In genomic region chr1:43067856-43068751, GRCh38 we compare ENCODE assay signal across 8 cellular contexts.
A peak's percentile ranks its signal among the peaks of the same experiment; 100 is the strongest.
DNase-seq lines count a peak whose midpoint lies in the region; ATAC-seq, FAIRE-seq and TF ChIP-seq lines count a peak whose summit lies in the region.

No MANE protein-coding gene starts in this region.

- TF ChIP-seq POLR2A in HepG2 (IDR thresholded peaks at IDR 0.05; ENCODE audit: insufficient read depth in 1 of 2, low read depth in 2 of 2, low read length in 2 of 2) (no peak), upper lobe of left lung (IDR thresholded peaks at IDR 0.05) (no peak)

- CTCF ChIA-PET in HepG2 (lab: Yijun Ruan, JAX; ENCODE audit: low intra/inter-chr PET ratio, low total read pairs) = no interaction called here

- H4K20me1 ChIP-seq in HepG2 (ENCODE audit: insufficient read depth, low read length) = no peaks in the 10 kb centered on the region

- H3K27ac ChIP-seq in brain microvascular endothelial cell (no peak overlapping the region), HepG2 (ENCODE audit: extremely low read length, insufficient read depth, low read length) (no peak overlapping the region), upper lobe of left lung (peak overlapping the region in 1 of 4 donors; percentile 49)

- H3K9ac ChIP-seq in HepG2 (ENCODE audit: insufficient read depth, low read depth, low read length) = no peak overlapping the region; the same call in 1 of the 2 replicates

- TF ChIP-seq RAD21 in HepG2 (CRISPR knock-in tag; IDR thresholded peaks at IDR 0.05) = no peak

- peaks cover 79% of the 10 kb centered on the region for H3K4me1 ChIP-seq in HepG2 (ENCODE audit: insufficient read depth, low read length)
- peaks cover 8 to 10% (median 9%) of the 10 kb centered on the region in 4 donors for H3K4me1 ChIP-seq in upper lobe of left lung

- no TSS peak for BruUV-seq in HepG2 (replicated peaks; lab: Mats Ljungman, UMichigan)

- ATAC-seq in HepG2 (no peak), upper lobe of left lung (ENCODE audit: low FRiP score in 2 of 2) (peak in 1 of 2 donors; percentile 5), GM19023 (IDR thresholded peaks at IDR 0.05; ENCODE audit: unreplicated experiment) (no peak), esophagus mucosa (no peak)

- in situ Hi-C loops in brain microvascular endothelial cell (cut with HindIII; ENCODE audit: low pct_ligation_motif_present, low sequenced_read_pairs) (loop anchor here (25.0 kb wide), 1 partner anchor 156 kb away; no protein-coding TSS in a partner anchor), HepG2 (cut with HindIII; ENCODE audit: extremely low pct_ligation_motif_present, low pct_unique_long_range_greater_than_20kb) (no loop called here)

- H3K79me2 ChIP-seq in HepG2 (ENCODE audit: insufficient read depth, low read length) = peaks cover 2% of the 10 kb centered on the region

- H3K9me3 ChIP-seq in HepG2 (ENCODE audit: low read length) = no peaks in the 10 kb centered on the region
- no peaks in the 10 kb centered on the region for H3K9me3 ChIP-seq in upper lobe of left lung

- no peak for TF ChIP-seq CTCF in AG10803 (conservative IDR thresholded peaks at IDR 0.05; ENCODE audit: low read length)
- TF ChIP-seq CTCF in brain microvascular endothelial cell (IDR thresholded peaks at IDR 0.05; ENCODE audit: low read depth, low read length, missing control alignments) = no peak
- TF ChIP-seq CTCF in HepG2 (CRISPR knock-in tag; IDR thresholded peaks at IDR 0.05) = no peak
- no peak for TF ChIP-seq CTCF in upper lobe of left lung (IDR thresholded peaks at IDR 0.05)

- no peak for FAIRE-seq in HepG2 (lab: Jason Lieb, UNC)

- H3K27me3 ChIP-seq in brain microvascular endothelial cell (replicated peaks) = no peaks in the 10 kb centered on the region
- no peaks in the 10 kb centered on the region for H3K27me3 ChIP-seq in HepG2 (ENCODE audit: control insufficient read depth in 1 of 2, insufficient read depth in 2 of 2, low read length in 2 of 2)
- H3K27me3 ChIP-seq in upper lobe of left lung = peaks cover 0 to 8% (median 4%) of the 10 kb centered on the region in 4 donors

- 95% methylated on average over 44 of the region's 64 CpGs for WGBS in HepG2 (ENCODE audit: low lambda C conversion rate)
- WGBS in upper lobe of left lung, 2 donors = 20 to 27% methylated on average over 13 to 36 of the region's 64 CpGs

- no peak overlapping the region for H2AFZ ChIP-seq in HepG2 (ENCODE audit: low read length)

- H3K4me3 ChIP-seq in AG10803 (ENCODE audit: low read length) (peak overlapping the region; percentile 40), brain microvascular endothelial cell (ENCODE audit: low read depth, low read length) (peak overlapping the region; percentile 52), HepG2 (replicated peaks in 1 of 3; ENCODE audit: insufficient read depth in 1 of 3, low read depth in 2 of 3, low read length in 3 of 3) (no peak overlapping the region), upper lobe of left lung (peak overlapping the region in 3 of 4 donors; percentile 38 to 51 (median 46))

- DNase-seq in AG10803 (ENCODE audit: low read depth) (no peak), HT-29 (ENCODE audit: low spot score) (peak; percentile 50), brain microvascular endothelial cell (no peak), HepG2 (ENCODE audit: low spot score) (no peak), upper lobe of left lung (peak in 1 of 2 donors; percentile 90), NOMO-1 treated with DMSO at 0.1 percent for 48 hours (lab: John Stamatoyannopoulos, UW; ENCODE audit: unreplicated experiment) (no peak)

- intact Hi-C loops in HepG2 (cut with micrococcal nuclease; ENCODE audit: unreplicated experiment) = loop anchor here (2.0 kb wide), 1 partner anchor 109 kb away; the partner anchor contains the start of gene SLC2A1

- TF ChIP-seq EP300 in HepG2 (IDR thresholded peaks at IDR 0.05; ENCODE audit: low read depth in 2 of 2, low read length in 2 of 2) = no peak
- TF ChIP-seq EP300 in HepG2 (CRISPR knock-in tag; IDR thresholded peaks at IDR 0.05; ENCODE audit: borderline replicate concordance) = no peak
- no peak for TF ChIP-seq EP300 in upper lobe of left lung (IDR thresholded peaks at IDR 0.05)

- POLR2A ChIA-PET in HepG2 (lab: Yijun Ruan, JAX) = no interaction called here

- H3K4me2 ChIP-seq in HepG2 (ENCODE audit: low read depth, low read length) = no peak overlapping the region; the same call in 1 of the 2 replicates

- H3K36me3 ChIP-seq in brain microvascular endothelial cell (replicated peaks) (no peaks in the 10 kb centered on the region), HepG2 (replicated peaks in 1 of 2; ENCODE audit: control insufficient read depth in 1 of 2, insufficient read depth in 2 of 2, low read length in 2 of 2) (no peaks in the 10 kb centered on the region), upper lobe of left lung (no peaks in the 10 kb centered on the region)

TF ChIP-seq in HepG2, 621 proteins besides CTCF, POLR2A, EP300 and RAD21:
- peak; percentile 78 for TF ChIP-seq ZNF263 (CRISPR knock-in tag; IDR thresholded peaks at IDR 0.05)
- peak; percentile 38; the same call in 1 of the 2 replicates for TF ChIP-seq TFAP4 (IDR thresholded peaks at IDR 0.05; ENCODE audit: borderline replicate concordance, low read depth)
- no peak for TF ChIP-seq CEBPG (CRISPR knock-in tag; IDR thresholded peaks at IDR 0.05)
- no peak for TF ChIP-seq ZFP90 (CRISPR knock-in tag; IDR thresholded peaks at IDR 0.05; ENCODE audit: borderline replicate concordance)
- TF ChIP-seq ZNF142 (CRISPR knock-in tag; IDR thresholded peaks at IDR 0.05) = no peak
- TF ChIP-seq DRAP1 (CRISPR knock-in tag; IDR thresholded peaks at IDR 0.05) = no peak
- TF ChIP-seq GABPA (IDR thresholded peaks at IDR 0.05; ENCODE audit: low read depth, low read length) = no peak
- TF ChIP-seq GABPA (CRISPR knock-in tag; IDR thresholded peaks at IDR 0.05; ENCODE audit: low read depth) = peak; percentile 33; the same call in 1 of the 2 replicates

Comparison
In these comparisons a context has a peak if more than half of its experiments do, and no peak if none do; other contexts are left out.
1. H3K4me3 ChIP-seq: peak in AG10803 (single experiment), brain microvascular endothelial cell (single experiment) and upper lobe of left lung (3 of 4); none in HepG2 (0 of 3).